ENCODE assay signal across 9 cellular contexts in genomic region chr1:198583209-198583802, GRCh38. TPM values are rescaled to one million over a fixed set of nuclear protein-coding genes. Genes with fewer than 3 reads are reported as not detected.
"Had no signal": no experiment of that assay in that cellular context is flagged by ENCODE, and none has a peak within 500 bp of the region (broad histone marks: within the 10 kb centered on the region; RNA-seq: fewer than 3 reads in every experiment).

No MANE protein-coding gene starts in this region.

RNA-seq across cellular contexts. Expression of gene ATP6V1G3, which starts 42.8 kb away (rescaled TPM):
- total RNA-seq: MCF 10A; NCI-H460; PC-9; Right ventricle myocardium inferior; RPMI7951; SJCRH30; SK-MEL-5; T-cell; T-helper 1 cell treated with Interleukin-12 subunit alpha and Interleukin-12 subunit beta and Interleukin-4 antibody, amounts not matched to agents 30 ng/mL and 1 ng/mL, for 36 hours had no signal

RNA-seq across cellular contexts. Expression of gene PTPRC, which starts 55.5 kb away (rescaled TPM):
- total RNA-seq: MCF 10A, NCI-H460, SJCRH30 had no signal
